7 cellular contexts compared by ENCODE assay signal in the genomic region with DNA sequence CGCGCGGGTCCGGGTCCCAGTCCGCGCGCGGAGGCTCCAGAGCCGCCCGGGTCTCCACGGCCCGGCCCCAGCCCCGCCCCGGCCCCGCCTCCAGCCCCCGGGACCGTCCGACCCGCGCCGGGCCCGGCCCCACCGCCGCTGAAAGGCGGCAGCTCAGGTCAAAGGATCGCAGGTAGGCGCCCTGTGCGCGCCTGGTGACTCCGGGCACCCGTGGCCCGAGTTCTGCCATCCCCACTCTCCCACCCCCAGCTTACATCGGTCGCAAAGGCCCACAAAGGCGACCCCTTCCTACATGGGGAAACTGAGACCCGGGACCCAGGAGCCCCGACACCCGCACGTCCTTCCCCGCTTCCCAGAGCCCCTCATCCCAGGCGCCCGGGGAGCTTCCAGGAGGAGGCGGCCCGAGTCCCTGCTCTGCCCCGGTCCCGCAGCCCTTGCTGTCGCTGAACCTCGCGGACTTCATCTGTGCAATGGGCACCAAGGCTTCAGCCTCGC.
A peak's percentile ranks its signal among the peaks of the same experiment; 100 is the strongest.
DNase-seq lines count a peak whose midpoint lies in the region; ATAC-seq and TF ChIP-seq lines count a peak whose summit lies in the region.

A gene (minus strand): TSS at position 33 of the 495 bp plus-strand sequence. CDS start 2,075 bp downstream, outside the sequence.

- peaks cover 22% of the 10 kb centered on the region for H3K27me3 ChIP-seq in iPS-15b (ENCODE audit: control insufficient read depth, insufficient read depth, low read length)

- no peaks in the 10 kb centered on the region for H3K4me1 Mint-ChIP-seq in activated naive CD4-positive, alpha-beta T cell treated with anti-CD3 and anti-CD28 coated beads, Interleukin-2, amount 50 U/mL, for 24 hours
- H3K4me1 Mint-ChIP-seq in stimulated activated effector memory CD8-positive, alpha-beta T cell treated with anti-CD3 and anti-CD28 coated beads, Interleukin-12 subunit alpha, Interleukin-12 subunit beta, amount 100 ng/mL, for 72 hours, result peaks cover 10% of the 10 kb centered on the region

- H3K27ac ChIP-seq in HEK293 (ENCODE audit: extremely low read depth, low read depth, low read length), result peak within 1 kb of the TSS; percentile 51

- peak within 1 kb of the TSS; percentile 12 for H3K27ac Mint-ChIP-seq in activated naive CD4-positive, alpha-beta T cell treated with anti-CD3 and anti-CD28 coated beads, Interleukin-2, amount 50 U/mL, for 24 hours
- H3K27ac Mint-ChIP-seq in stimulated activated effector memory CD8-positive, alpha-beta T cell treated with anti-CD3 and anti-CD28 coated beads, Interleukin-12 subunit alpha, Interleukin-12 subunit beta, amount 100 ng/mL, for 72 hours, result no peak within 1 kb of the TSS

- H3K27me3 Mint-ChIP-seq in activated naive CD4-positive, alpha-beta T cell treated with anti-CD3 and anti-CD28 coated beads, Interleukin-2, amount 50 U/mL, for 24 hours, result peaks cover 10% of the 10 kb centered on the region

- peak; percentile 27 for ATAC-seq in stimulated activated effector memory CD8-positive, alpha-beta T cell treated with anti-CD3 and anti-CD28 coated beads, Interleukin-12 subunit alpha, Interleukin-12 subunit beta, amount 100 ng/mL, for 72 hours
- no peak for ATAC-seq in GM18520 (IDR thresholded peaks at IDR 0.05; ENCODE audit: unreplicated experiment)

- POLR2A ChIA-PET in HEK293 (lab: Yijun Ruan, JAX), result interaction anchor here (0.7 to 0.8 kb wide), 3 partner anchors 45 to 58 kb away, joined by 3 to 4 read pairs (median 3); a partner anchor contains a TSS

- peaks cover 1% of the 10 kb centered on the region for H3K36me3 Mint-ChIP-seq in activated naive CD4-positive, alpha-beta T cell treated with anti-CD3 and anti-CD28 coated beads, Interleukin-2, amount 50 U/mL, for 24 hours
- H3K36me3 Mint-ChIP-seq in stimulated activated effector memory CD8-positive, alpha-beta T cell treated with anti-CD3 and anti-CD28 coated beads, Interleukin-12 subunit alpha, Interleukin-12 subunit beta, amount 100 ng/mL, for 72 hours, result peaks cover 9% of the 10 kb centered on the region

- DNase-seq in stimulated activated effector memory CD8-positive, alpha-beta T cell treated with anti-CD3 and anti-CD28 coated beads, Interleukin-12 subunit alpha, Interleukin-12 subunit beta, amount 100 ng/mL, for 72 hours (ENCODE audit: low spot score in 2 of 2), result no peak
- no peak for DNase-seq in iPS-NIHi7 (ENCODE audit: extremely low spot score)
- no peak for DNase-seq in putamen (ENCODE audit: low spot score)

- CTCF ChIA-PET in HEK293 (lab: Yijun Ruan, JAX), result interaction anchor here (0.8 to 1.7 kb wide), 3 partner anchors 17 to 90 kb away, joined by 3 to 4 read pairs (median 3); no protein-coding TSS in a partner anchor

- peak within 1 kb of the TSS; percentile 61 for H3K4me3 ChIP-seq in HEK293 (ENCODE audit: low read depth, low read length)
- H3K4me3 ChIP-seq in iPS-15b (ENCODE audit: low read depth, low read length), result peak within 1 kb of the TSS; percentile 75

- H3K9ac ChIP-seq in iPS-15b (ENCODE audit: low read depth, low read length), result peak within 1 kb of the TSS; percentile 70

- no peaks in the 10 kb centered on the region for H3K9me3 Mint-ChIP-seq in activated naive CD4-positive, alpha-beta T cell treated with anti-CD3 and anti-CD28 coated beads, Interleukin-2, amount 50 U/mL, for 24 hours
- H3K9me3 Mint-ChIP-seq in stimulated activated effector memory CD8-positive, alpha-beta T cell treated with anti-CD3 and anti-CD28 coated beads, Interleukin-12 subunit alpha, Interleukin-12 subunit beta, amount 100 ng/mL, for 72 hours, result no peaks in the 10 kb centered on the region

- no peaks in the 10 kb centered on the region for H3K9me3 ChIP-seq in HEK293 (ENCODE audit: control insufficient read depth, insufficient read depth, low read depth, low read length)
- H3K9me3 ChIP-seq in iPS-15b (ENCODE audit: control insufficient read depth, insufficient read depth, low read length), result no peaks in the 10 kb centered on the region

- TF ChIP-seq CTCF in HEK293 (tag by site-specific recombination; IDR thresholded peaks at IDR 0.05), result no peak

- H3K4me1 ChIP-seq in HEK293 (ENCODE audit: control insufficient read depth, insufficient read depth, low read length) (no peaks in the 10 kb centered on the region), iPS-15b (ENCODE audit: control insufficient read depth, insufficient read depth, low read length) (no peaks in the 10 kb centered on the region)

- H3K36me3 ChIP-seq in HEK293 (ENCODE audit: control insufficient read depth in 2 of 2, insufficient read depth in 1 of 2, low read length in 2 of 2) (peaks cover 0 to under 1% of the 10 kb centered on the region in 2 experiments; a peak in 1 of 3 replicates), iPS-15b (ENCODE audit: control insufficient read depth, insufficient read depth, low read length) (peaks cover 4% of the 10 kb centered on the region)

- H3K4me3 Mint-ChIP-seq in activated naive CD4-positive, alpha-beta T cell treated with anti-CD3 and anti-CD28 coated beads, Interleukin-2, amount 50 U/mL, for 24 hours, result peak within 1 kb of the TSS; percentile 79
- H3K4me3 Mint-ChIP-seq in stimulated activated effector memory CD8-positive, alpha-beta T cell treated with anti-CD3 and anti-CD28 coated beads, Interleukin-12 subunit alpha, Interleukin-12 subunit beta, amount 100 ng/mL, for 72 hours, result peak within 1 kb of the TSS; percentile 75

TF ChIP-seq in HEK293, 187 proteins besides CTCF, POLR2A, EP300 and RAD21:
- TF ChIP-seq, protein P1, sequence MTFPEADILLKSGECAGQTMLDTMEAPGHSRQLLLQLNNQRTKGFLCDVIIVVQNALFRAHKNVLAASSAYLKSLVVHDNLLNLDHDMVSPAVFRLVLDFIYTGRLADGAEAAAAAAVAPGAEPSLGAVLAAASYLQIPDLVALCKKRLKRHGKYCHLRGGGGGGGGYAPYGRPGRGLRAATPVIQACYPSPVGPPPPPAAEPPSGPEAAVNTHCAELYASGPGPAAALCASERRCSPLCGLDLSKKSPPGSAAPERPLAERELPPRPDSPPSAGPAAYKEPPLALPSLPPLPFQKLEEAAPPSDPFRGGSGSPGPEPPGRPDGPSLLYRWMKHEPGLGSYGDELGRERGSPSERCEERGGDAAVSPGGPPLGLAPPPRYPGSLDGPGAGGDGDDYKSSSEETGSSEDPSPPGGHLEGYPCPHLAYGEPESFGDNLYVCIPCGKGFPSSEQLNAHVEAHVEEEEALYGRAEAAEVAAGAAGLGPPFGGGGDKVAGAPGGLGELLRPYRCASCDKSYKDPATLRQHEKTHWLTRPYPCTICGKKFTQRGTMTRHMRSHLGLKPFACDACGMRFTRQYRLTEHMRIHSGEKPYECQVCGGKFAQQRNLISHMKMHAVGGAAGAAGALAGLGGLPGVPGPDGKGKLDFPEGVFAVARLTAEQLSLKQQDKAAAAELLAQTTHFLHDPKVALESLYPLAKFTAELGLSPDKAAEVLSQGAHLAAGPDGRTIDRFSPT (tag by site-specific recombination; IDR thresholded peaks at IDR 0.05), result no peak; the same call in 1 of the 2 replicates
- TF ChIP-seq ZNF335 (tag by site-specific recombination; conservative IDR thresholded peaks at IDR 0.05) (peak; percentile 97), ZNF121 (tag by site-specific recombination; IDR thresholded peaks at IDR 0.05) (0 out of 2 replicates have a peak, but pooled peaks have one; percentile 42)
